ENCODE assay signal across 1 cellular context in genomic region chr11:74534634-74535275, GRCh38. TPM values are rescaled to one million over a fixed set of nuclear protein-coding genes. Genes with fewer than 3 reads are reported as not detected.
"Had no signal": no experiment of that assay in that cellular context is flagged by ENCODE, and none has a peak within 500 bp of the region (broad histone marks: within the 10 kb centered on the region; RNA-seq: fewer than 3 reads in every experiment).

No MANE protein-coding gene starts in this region.

RNA-seq across cellular contexts. Expression of gene LIPT2, which starts 41.2 kb away (rescaled TPM):
- total RNA-seq: ascending aorta had no signal
